20 cellular contexts compared by ENCODE assay signal in the genomic region with DNA sequence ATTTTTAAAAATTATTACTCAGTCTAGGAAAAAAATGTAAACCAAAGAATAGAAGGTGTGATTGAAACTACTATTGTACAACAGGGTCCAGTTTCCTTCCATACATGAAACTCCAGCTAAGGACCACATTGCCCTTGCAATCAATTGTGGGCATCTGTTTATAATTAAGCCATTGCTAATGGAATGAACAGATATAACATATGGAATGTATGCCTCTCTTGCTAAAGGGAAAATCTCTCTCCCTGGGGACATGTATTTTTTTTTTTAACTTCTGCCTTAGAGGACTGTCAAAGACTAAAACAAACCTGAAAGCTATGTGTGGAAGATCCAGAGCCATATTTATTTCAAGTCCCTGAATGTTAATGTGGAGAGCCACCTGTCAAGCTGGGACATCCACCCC.
DNase-seq lines count a peak whose midpoint lies in the region; TF ChIP-seq lines count a peak whose summit lies in the region.
"Had no signal": no experiment of that assay in that cellular context is flagged by ENCODE, and none has a peak within 500 bp of the region (broad histone marks: within the 10 kb centered on the region; RNA-seq: fewer than 3 reads in every experiment).

No MANE protein-coding gene starts in this region.

- H3K27ac ChIP-seq in Karpas-422 (ENCODE audit: low read length) (peak overlapping the region; percentile 64), adrenal gland (no peak overlapping the region)
- H3K27ac ChIP-seq: SJSA1 had no signal

- H3K9ac ChIP-seq in Karpas-422 (ENCODE audit: low read length): no peak overlapping the region

- TF ChIP-seq POLR2A in adrenal gland (IDR thresholded peaks at IDR 0.05): no peak

- intact Hi-C loops in adrenal gland (cut with DNase I): no loop called here
- intact Hi-C loops in head of caudate nucleus (cut with DNase I): no loop called here

- no peaks in the 10 kb centered on the region for H4K20me1 ChIP-seq in Karpas-422 (ENCODE audit: insufficient read depth, low read depth, low read length)

- H3K9me3 ChIP-seq in Karpas-422 (ENCODE audit: low read length) (no peaks in the 10 kb centered on the region), adrenal gland (replicated peaks in 1 of 3) (no peaks in the 10 kb centered on the region)
- H3K9me3 ChIP-seq: SJSA1 had no signal

- H3K4me1 ChIP-seq in Karpas-422 (ENCODE audit: low read length) (peaks cover 98% of the 10 kb centered on the region), adrenal gland (replicated peaks in 1 of 2) (no peaks in the 10 kb centered on the region)
- H3K4me1 ChIP-seq: SJSA1 had no signal

- H2AFZ ChIP-seq in Karpas-422 (ENCODE audit: low read length): no peak overlapping the region

- no peak overlapping the region for H3K4me2 ChIP-seq in Karpas-422 (ENCODE audit: low read depth, low read length, poor library complexity, severe bottlenecking)

- DNase-seq in DMS 273 (lab: John Stamatoyannopoulos, UW; ENCODE audit: unreplicated experiment) (peak; percentile 73), Karpas-422 (no peak), NCI-H82 (lab: John Stamatoyannopoulos, UW) (peak; percentile 87), fibroblast of the conjunctiva (ENCODE audit: low read depth) (peak; percentile 23), adrenal gland (no peak), head of caudate nucleus (no peak), OCI-M1 (lab: John Stamatoyannopoulos, UW) (no peak)
- DNase-seq: ACHN; C1 segment of cervical spinal cord; CD8-positive, alpha-beta T cell; DMS53; GDM1; MM.1S; NCI-H1048; NCI-H1436 treated with DMSO at 0.1 percent for 48 hours; NCI-H2081 treated with DMSO at 0.1 percent for 48 hours; NCI-H774; T-helper 2 cell had no signal

- H3K36me3 ChIP-seq in Karpas-422 (ENCODE audit: insufficient read depth, low read length): no peaks in the 10 kb centered on the region; the same call in 1 of the 2 replicates
- H3K36me3 ChIP-seq in adrenal gland (replicated peaks in 1 of 2): no peaks in the 10 kb centered on the region
- H3K36me3 ChIP-seq: SJSA1 had no signal

- no peak for TF ChIP-seq CTCF in adrenal gland (IDR thresholded peaks at IDR 0.05)

- H3K4me3 ChIP-seq in Karpas-422 (ENCODE audit: low read length) (no peak overlapping the region), adrenal gland (no peak overlapping the region)
- H3K4me3 ChIP-seq: K562, SJSA1 had no signal

- no peaks in the 10 kb centered on the region for H3K79me2 ChIP-seq in Karpas-422 (ENCODE audit: low read length)

- no peaks in the 10 kb centered on the region for H3K27me3 ChIP-seq in Karpas-422 (ENCODE audit: low read length)
- no peaks in the 10 kb centered on the region for H3K27me3 ChIP-seq in adrenal gland
- H3K27me3 ChIP-seq: SJSA1 had no signal

- no peaks in the 10 kb centered on the region for H3K9me2 ChIP-seq in Karpas-422 (replicated peaks; ENCODE audit: insufficient read depth, low read length)

Comparison
In these comparisons a context has a peak if more than half of its experiments do, and no peak if none do; other contexts are left out.
1. DNase-seq: peak in DMS 273 (single experiment), NCI-H82 (single experiment) and fibroblast of the conjunctiva (single experiment); none in Karpas-422 (single experiment), adrenal gland (0 of 7), head of caudate nucleus (0 of 42) and OCI-M1 (single experiment).